Comparison of ENCODE assay signal across 6 cellular contexts in the genomic region with DNA sequence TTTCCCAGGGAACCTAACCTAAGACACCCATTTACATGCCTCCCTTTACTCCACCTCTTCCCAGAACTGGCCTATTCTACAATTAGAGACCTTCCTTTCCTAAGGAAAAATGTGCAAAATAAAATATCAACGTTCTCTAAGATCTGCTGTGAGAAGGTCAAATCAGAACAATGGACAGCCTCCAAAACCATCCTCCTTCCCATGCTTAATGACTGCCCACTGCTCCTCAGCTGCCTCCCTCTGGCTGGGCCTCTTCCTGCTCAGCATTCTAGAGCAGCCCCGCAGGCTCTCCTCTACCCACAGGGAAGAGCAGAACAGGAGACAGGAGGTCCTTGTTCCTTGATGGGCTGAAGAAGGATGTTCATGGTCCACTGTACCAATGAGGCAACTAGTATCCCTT.
"Had no signal": no experiment of that assay in that cellular context is flagged by ENCODE, and none has a peak within 500 bp of the region (broad histone marks: within the 10 kb centered on the region; RNA-seq: fewer than 3 reads in every experiment).

No MANE protein-coding gene starts in this region.

- H3K9me3 ChIP-seq: HAP-1 had no signal

- H3K36me3 ChIP-seq: HAP-1 had no signal

- DNase-seq: GOT3, H7, IMR-90, KBM-7 had no signal

- H3K4me3 ChIP-seq: HAP-1 had no signal

- FAIRE-seq: HTR-8/SVneo had no signal
